In the genomic region with DNA sequence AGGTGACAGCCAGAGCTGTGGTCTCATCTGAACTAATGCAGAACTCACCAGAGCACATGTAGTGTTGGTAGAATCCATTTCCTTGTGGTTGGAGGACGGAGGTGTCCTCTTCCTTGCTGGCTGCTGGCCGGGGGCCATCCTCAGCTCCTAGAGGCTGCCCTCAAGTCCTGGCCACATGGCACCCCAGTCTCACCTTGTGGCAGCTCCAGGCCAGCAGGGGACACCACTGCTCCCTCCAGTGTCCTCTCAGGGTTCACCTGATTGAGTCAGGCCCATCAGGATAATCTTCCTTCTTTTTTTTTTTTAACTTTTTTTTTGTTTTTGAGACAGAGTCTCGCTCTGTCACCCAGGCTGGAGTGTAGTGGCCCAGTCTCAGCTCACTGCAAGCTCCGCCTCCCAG, we compare ENCODE assay signal across 12 cellular contexts. TPM values are rescaled to one million over a fixed set of nuclear protein-coding genes. Genes with fewer than 3 reads are reported as not detected.
A peak's percentile ranks its signal among the peaks of the same experiment; 100 is the strongest.
DNase-seq lines count a peak whose midpoint lies in the region; ATAC-seq and TF ChIP-seq lines count a peak whose summit lies in the region.
"Had no signal": no experiment of that assay in that cellular context is flagged by ENCODE, and none has a peak within 500 bp of the region (broad histone marks: within the 10 kb centered on the region; RNA-seq: fewer than 3 reads in every experiment).

No MANE protein-coding gene starts in this region.

- WGBS in IMR-90 (ENCODE audit: extremely low coverage in 2 of 2, insufficient read length in 1 of 2), 2 experiments: 78% methylated on average over 1 of the region's 4 CpGs; no CpG with 5 or more reads in 1 of the 2 experiments

- intact Hi-C loops in activated CD4-positive, alpha-beta T cell treated with anti-CD3 and anti-CD28 coated beads for 36 hours (cut with DNase I, micrococcal nuclease): no loop called here
- intact Hi-C loops in IMR-90 (cut with micrococcal nuclease): no loop called here
- intact Hi-C loops in ascending aorta (cut with DNase I): no loop called here

- H3K4me3 ChIP-seq in IMR-90 (ENCODE audit: insufficient read depth, low read depth, low read length) (no peak overlapping the region), choroid plexus epithelial cell (ENCODE audit: low read depth, low read length) (no peak overlapping the region), parathyroid adenoma (ENCODE audit: low read depth, low read length) (no peak overlapping the region), ascending aorta (no peak overlapping the region)

- peak; percentile 20 for DNase-seq in activated CD4-positive, alpha-beta T cell treated with anti-CD3 and anti-CD28 coated beads for 36 hours
- no peak for DNase-seq in activated CD4-positive, alpha-beta T cell treated with anti-CD3 and anti-CD28 coated beads, Interleukin-2, amount 50 U/mL, for 1 hour
- DNase-seq in IMR-90: no peak
- no peak for DNase-seq in choroid plexus epithelial cell (ENCODE audit: low read depth)
- no peak for DNase-seq in amygdala (lab: John Stamatoyannopoulos, UW)
- no peak for DNase-seq in ascending aorta (ENCODE audit: low spot score in 2 of 2)
- DNase-seq: activated naive CD8-positive, alpha-beta T cell treated with anti-CD3 and anti-CD28 coated beads, Interleukin-2, amount 50 U/mL, for 24 hours; NCI-H2107; stimulated activated CD4-positive, alpha-beta T cell treated with anti-CD3 and anti-CD28 coated beads, Interleukin-15, amount 100 ng/mL, for 24 hours had no signal

- H3K27ac ChIP-seq in IMR-90 (ENCODE audit: insufficient read depth, low read length): no peak overlapping the region
- H3K27ac ChIP-seq in parathyroid adenoma: no peak overlapping the region
- no peak overlapping the region for H3K27ac ChIP-seq in ascending aorta

- H3K4me2 ChIP-seq in IMR-90 (ENCODE audit: low read depth, low read length): no peak overlapping the region
- no peak overlapping the region for H3K4me2 ChIP-seq in parathyroid adenoma (ENCODE audit: low read length)

- no peak overlapping the region for H3K4ac ChIP-seq in IMR-90 (ENCODE audit: low read depth, low read length)

- no peaks in the 10 kb centered on the region for H3K36me3 ChIP-seq in IMR-90 (ENCODE audit: control insufficient read depth, insufficient read depth, low read length)
- no peaks in the 10 kb centered on the region for H3K36me3 ChIP-seq in parathyroid adenoma (ENCODE audit: control insufficient read depth, insufficient read depth, low read length)
- no peaks in the 10 kb centered on the region for H3K36me3 ChIP-seq in ascending aorta

- peaks cover 16% of the 10 kb centered on the region for H3K79me2 ChIP-seq in parathyroid adenoma

- no peak overlapping the region for H2AK5ac ChIP-seq in IMR-90 (ENCODE audit: low read depth, low read length)

- no peak for TF ChIP-seq POLR2A in IMR-90 (IDR thresholded peaks at IDR 0.05; ENCODE audit: low read depth, low read length)

- H4K5ac ChIP-seq in IMR-90 (ENCODE audit: low read depth, low read length): no peak overlapping the region

- no peak overlapping the region for H2AK9ac ChIP-seq in IMR-90 (replicated peaks; ENCODE audit: low read depth, low read length, poor library complexity)

- no peaks in the 10 kb centered on the region for H3K4me1 Mint-ChIP-seq in activated CD4-positive, alpha-beta T cell treated with anti-CD3 and anti-CD28 coated beads for 36 hours
- H3K4me1 Mint-ChIP-seq: WTC11 had no signal

- H3K27me3 ChIP-seq in IMR-90 (ENCODE audit: control insufficient read depth, insufficient read depth, low read length) (no peaks in the 10 kb centered on the region), parathyroid adenoma (ENCODE audit: control insufficient read depth, insufficient read depth, low read length) (no peaks in the 10 kb centered on the region), ascending aorta (no peaks in the 10 kb centered on the region)

- H3K27me3 Mint-ChIP-seq in activated CD4-positive, alpha-beta T cell treated with anti-CD3 and anti-CD28 coated beads for 36 hours: no peaks in the 10 kb centered on the region

- no peak overlapping the region for H4K8ac ChIP-seq in IMR-90 (ENCODE audit: low read depth in 2 of 2, low read length in 2 of 2)

- dilution Hi-C loops in IMR-90 (cut with HindIII; ENCODE audit: low sequenced_read_pairs, unreplicated experiment): no loop called here

- in situ Hi-C loops in IMR-90 (cut with MboI; ENCODE audit: low sequenced_read_pairs): no loop called here

- no peak overlapping the region for H3K56ac ChIP-seq in IMR-90 (ENCODE audit: extremely low read depth, insufficient read depth, low read length)

- POLR2A ChIA-PET in activated CD4-positive, alpha-beta T cell treated with anti-CD3 and anti-CD28 coated beads for 36 hours (lab: Charles Lee): no interaction called here
- POLR2A ChIA-PET in IMR-90 (lab: Charles Lee; ENCODE audit: unreplicated experiment): no interaction called here

- peaks cover 4% of the 10 kb centered on the region; the same call in 1 of the 2 replicates for H3K9me1 ChIP-seq in IMR-90 (ENCODE audit: insufficient read depth, low read length)

- no peak overlapping the region for H2BK20ac ChIP-seq in IMR-90 (ENCODE audit: low read depth, low read length)

- H2BK120ac ChIP-seq in IMR-90 (ENCODE audit: low read depth, low read length): no peak overlapping the region

- TF ChIP-seq RAD21 in IMR-90 (IDR thresholded peaks at IDR 0.05; ENCODE audit: low read length): 0 out of 2 replicates have a peak, but pooled peaks have one; percentile 9

- TF ChIP-seq CTCF in IMR-90 (conservative IDR thresholded peaks at IDR 0.05; ENCODE audit: low read depth, low read length) (peak; percentile 24; the same call in 1 of the 2 replicates), choroid plexus epithelial cell (conservative IDR thresholded peaks at IDR 0.05; ENCODE audit: low read depth, low read length) (peak; percentile 41), parathyroid adenoma (IDR thresholded peaks at IDR 0.05) (peak; percentile 14), ascending aorta (IDR thresholded peaks at IDR 0.05) (peak in 1 of 3 experiments; percentile 20)

- H3K4me1 ChIP-seq in IMR-90 (ENCODE audit: control insufficient read depth, insufficient read depth, low read length) (peaks cover 1% of the 10 kb centered on the region; the same call in 1 of the 2 replicates), parathyroid adenoma (peaks cover 26% of the 10 kb centered on the region), ascending aorta (no peaks in the 10 kb centered on the region)

- no peak overlapping the region for H4K91ac ChIP-seq in IMR-90 (ENCODE audit: insufficient read depth, low read depth, low read length)

- H3K9ac ChIP-seq in IMR-90 (ENCODE audit: low read depth, low read length) (no peak overlapping the region), parathyroid adenoma (no peak overlapping the region)

- H3K4me3 Mint-ChIP-seq in activated CD4-positive, alpha-beta T cell treated with anti-CD3 and anti-CD28 coated beads for 36 hours: no peak overlapping the region
- H3K4me3 Mint-ChIP-seq: activated naive CD8-positive, alpha-beta T cell treated with anti-CD3 and anti-CD28 coated beads, Interleukin-2, amount 50 U/mL, for 24 hours; WTC11 had no signal

- H3K9me3 ChIP-seq in IMR-90 (ENCODE audit: control insufficient read depth, insufficient read depth, low read length) (no peaks in the 10 kb centered on the region), parathyroid adenoma (ENCODE audit: control insufficient read depth, low read length) (no peaks in the 10 kb centered on the region), ascending aorta (no peaks in the 10 kb centered on the region)

- H2AFZ ChIP-seq in IMR-90 (replicated peaks; ENCODE audit: low read length, poor library complexity): no peak overlapping the region
- H2AFZ ChIP-seq in parathyroid adenoma: no peak overlapping the region

- H2BK5ac ChIP-seq in IMR-90 (ENCODE audit: low read depth, low read length, poor library complexity, severe bottlenecking): no peak overlapping the region

- no peak for ATAC-seq in activated CD4-positive, alpha-beta T cell treated with anti-CD3 and anti-CD28 coated beads for 36 hours
- ATAC-seq in IMR-90 (ENCODE audit: low read depth): no peak
- no peak for ATAC-seq in GM18517 (IDR thresholded peaks at IDR 0.05; ENCODE audit: unreplicated experiment)
- ATAC-seq: activated naive CD8-positive, alpha-beta T cell treated with anti-CD3 and anti-CD28 coated beads, Interleukin-2, amount 50 U/mL, for 24 hours; WTC11 had no signal

- no peaks in the 10 kb centered on the region for H4K20me1 ChIP-seq in IMR-90 (ENCODE audit: insufficient read depth, low read length)

- H2BK15ac ChIP-seq in IMR-90 (ENCODE audit: low read depth, low read length): no peak overlapping the region

- no peaks in the 10 kb centered on the region for H3K9me3 Mint-ChIP-seq in activated CD4-positive, alpha-beta T cell treated with anti-CD3 and anti-CD28 coated beads for 36 hours (ENCODE audit: low read depth)
- H3K9me3 Mint-ChIP-seq: activated naive CD8-positive, alpha-beta T cell treated with anti-CD3 and anti-CD28 coated beads, Interleukin-2, amount 50 U/mL, for 24 hours; WTC11 had no signal

- no peak overlapping the region for H3K27ac Mint-ChIP-seq in activated CD4-positive, alpha-beta T cell treated with anti-CD3 and anti-CD28 coated beads for 36 hours
- H3K27ac Mint-ChIP-seq: activated naive CD8-positive, alpha-beta T cell treated with anti-CD3 and anti-CD28 coated beads, Interleukin-2, amount 50 U/mL, for 24 hours; WTC11 had no signal

- CTCF ChIA-PET in activated CD4-positive, alpha-beta T cell treated with anti-CD3 and anti-CD28 coated beads for 36 hours (lab: Charles Lee): interaction anchor here (0.5 to 1.9 kb wide), 6 partner anchors 32 to 1758 kb away, joined by 3 to 10 read pairs (median 3); no protein-coding TSS in a partner anchor
- CTCF ChIA-PET in IMR-90 (lab: Yijun Ruan, JAX): interaction anchor here (0.6 to 3.0 kb wide), 2 partner anchors 73 to 149 kb away, joined by 3 to 25 read pairs; no protein-coding TSS in a partner anchor

- no peak overlapping the region for H3K18ac ChIP-seq in IMR-90 (ENCODE audit: low read depth, low read length)

- H3K36me3 Mint-ChIP-seq in activated CD4-positive, alpha-beta T cell treated with anti-CD3 and anti-CD28 coated beads for 36 hours (ENCODE audit: low read depth): no peaks in the 10 kb centered on the region
- H3K36me3 Mint-ChIP-seq: WTC11 had no signal

- no peaks in the 10 kb centered on the region for H3K79me1 ChIP-seq in IMR-90 (ENCODE audit: low read depth in 1 of 2, low read length in 2 of 2)

- BruUV-seq in IMR-90 (replicated peaks; lab: Mats Ljungman, UMichigan): no TSS peak

- no peak overlapping the region for H3K23ac ChIP-seq in IMR-90 (ENCODE audit: low read depth, low read length)

- H3K14ac ChIP-seq in IMR-90 (replicated peaks; ENCODE audit: low read depth, low read length): no peak overlapping the region

TF ChIP-seq in IMR-90, 13 proteins besides CTCF, POLR2A, EP300 and RAD21:
- TF ChIP-seq MAFK (IDR thresholded peaks at IDR 0.05; ENCODE audit: low read depth, low read length): no peak

RNA-seq across cellular contexts. Expression of a gene that starts 2.9 kb away (rescaled TPM):
- total RNA-seq in activated CD4-positive, alpha-beta T cell treated with anti-CD3 and anti-CD28 coated beads for 36 hours: under 1 TPM in 1 of 2 experiments, not detected in 1; 0.07 TPM
- total RNA-seq in IMR-90 (2012; rRNA removed): 0.83 and 0.90 TPM in 2 replicates
- 0.37 and 0.46 TPM in 2 replicates for polyA plus RNA-seq in IMR-90 (2012; rRNA removed)
- polyA plus RNA-seq in IMR-90 (2012; cell fraction: cytosol; rRNA removed): 0.22 and 0.25 TPM in 2 replicates
- polyA plus RNA-seq in IMR-90 (2012; cell fraction: nucleus; rRNA removed; ENCODE audit: low replicate concordance): 0.92 and 1.2 TPM in 2 replicates
- 5.7 TPM for total RNA-seq in ascending aorta
